Comparison of ENCODE assay signal across 22 cellular contexts in the genomic region with DNA sequence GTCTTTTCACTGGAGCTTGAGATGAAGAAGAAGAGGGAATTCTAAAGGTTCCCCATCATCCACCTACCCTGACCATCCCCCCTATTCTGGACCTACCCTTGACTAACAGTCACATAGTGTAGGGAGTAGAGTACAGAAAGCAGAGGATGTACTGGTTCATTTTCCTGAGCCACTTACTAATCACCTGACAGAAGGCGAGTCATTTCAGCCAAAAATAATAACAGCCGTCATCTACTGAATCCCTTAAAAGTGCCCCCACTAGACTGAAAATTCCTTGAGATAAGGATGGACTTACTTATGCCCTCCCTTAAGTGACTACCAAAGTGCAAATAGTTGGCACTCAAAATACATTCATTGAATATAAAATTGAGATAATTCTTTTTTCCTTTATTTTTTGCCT.
A peak's percentile ranks its signal among the peaks of the same experiment; 100 is the strongest.
DNase-seq lines count a peak whose midpoint lies in the region; ATAC-seq, FAIRE-seq and TF ChIP-seq lines count a peak whose summit lies in the region.
"Had no signal": no experiment of that assay in that cellular context is flagged by ENCODE, and none has a peak within 500 bp of the region (broad histone marks: within the 10 kb centered on the region; RNA-seq: fewer than 3 reads in every experiment).

No MANE protein-coding gene starts in this region.

- H3K4me3 ChIP-seq in SK-N-SH (ENCODE audit: low read depth in 2 of 2, low read length in 1 of 2) (no peak overlapping the region), keratinocyte (ENCODE audit: control insufficient read depth in 2 of 3, extremely low read depth in 1 of 3, insufficient read depth in 2 of 3, low read depth in 1 of 3, low read length in 3 of 3) (no peak overlapping the region), neuronal stem cell (ENCODE audit: low read length in 2 of 2) (no peak overlapping the region), hepatocyte (no peak overlapping the region), mammary epithelial cell (replicated peaks in 1 of 3; ENCODE audit: insufficient read depth in 1 of 3, low read depth in 2 of 3, low read length in 3 of 3) (no peak overlapping the region)
- no peak overlapping the region for H3K4me3 ChIP-seq in CD8-positive, alpha-beta T cell (ENCODE audit: low read depth, low read length)

- TF ChIP-seq CTCF in SK-N-SH (IDR thresholded peaks at IDR 0.05) (no peak), keratinocyte (optimal IDR thresholded peaks at IDR 0.05 in 1 of 3, IDR thresholded peaks at IDR 0.05 in 1 of 3, conservative IDR thresholded peaks at IDR 0.05 in 1 of 3; ENCODE audit: extremely low read depth in 1 of 3, insufficient read depth in 2 of 3, low read length in 3 of 3) (no peak), hepatocyte (IDR thresholded peaks at IDR 0.05; ENCODE audit: poor library complexity) (no peak), mammary epithelial cell (conservative IDR thresholded peaks at IDR 0.05 in 1 of 2, IDR thresholded peaks at IDR 0.05 in 1 of 2; ENCODE audit: extremely low read depth in 1 of 2, insufficient read depth in 1 of 2, low read depth in 1 of 2, low read length in 2 of 2) (no peak)
- no peak for TF ChIP-seq CTCF in CD8-positive, alpha-beta T cell (IDR thresholded peaks at IDR 0.05)

- H2BK120ac ChIP-seq in neuronal stem cell (ENCODE audit: low read depth, low read length): no peak overlapping the region

- no peak for DNase-seq in SK-N-SH
- DNase-seq in RCC 7860 (ENCODE audit: low spot score): peak; percentile 5
- no peak for DNase-seq in keratinocyte (ENCODE audit: low read depth, low spot score)
- no peak for DNase-seq in neuronal stem cell (ENCODE audit: low spot score)
- no peak for DNase-seq in CD8-positive, alpha-beta T cell
- DNase-seq in hepatocyte (ENCODE audit: low spot score): no peak
- no peak for DNase-seq in mammary epithelial cell
- DNase-seq: DMS153, HFFc6, NCI-H1092 treated with DMSO at 0.1 percent for 48 hours, NCI-H146, NCI-H2029 treated with DMSO at 0.1 percent for 48 hours, NCI-H2171 treated with DMSO at 0.1 percent for 48 hours, NCI-H446 treated with DMSO at 0.1 percent for 48 hours, NCI-H774, OCI-M1, RPMI8226, SHP77 treated with DMSO at 0.1 percent for 48 hours had no signal

- POLR2A ChIA-PET in SK-N-SH (lab: Yijun Ruan, JAX): no interaction called here
- POLR2A ChIA-PET in CD8-positive, alpha-beta T cell (lab: Charles Lee): interaction anchor here (1.1 kb wide), 1 partner anchor 34 kb away, joined by 3 read pairs; no protein-coding TSS in a partner anchor

- no peak overlapping the region for H3K4me3 Mint-ChIP-seq in CD8-positive, alpha-beta T cell
- H3K4me3 Mint-ChIP-seq: HFFc6 had no signal

- H3K9me1 ChIP-seq in keratinocyte (ENCODE audit: control insufficient read depth, extremely low read depth, insufficient read depth, low read length): no peaks in the 10 kb centered on the region

- no peak overlapping the region for H2AK5ac ChIP-seq in neuronal stem cell (ENCODE audit: low read depth, low read length)

- H3K23ac ChIP-seq in neuronal stem cell (ENCODE audit: low read depth, low read length, poor library complexity): no peak overlapping the region

- H3K79me1 ChIP-seq in neuronal stem cell (ENCODE audit: low read depth, low read length): no peaks in the 10 kb centered on the region

- in situ Hi-C loops in mammary epithelial cell (cut with MboI; ENCODE audit: low sequenced_read_pairs in 2 of 2): no loop called here

- no peaks in the 10 kb centered on the region for H3K36me3 ChIP-seq in SK-N-SH (replicated peaks in 1 of 2; ENCODE audit: control insufficient read depth in 1 of 2, insufficient read depth in 2 of 2, low read length in 1 of 2)
- H3K36me3 ChIP-seq in keratinocyte (ENCODE audit: control insufficient read depth in 2 of 2, extremely low read depth in 1 of 2, insufficient read depth in 2 of 2, low read length in 2 of 2): no peaks in the 10 kb centered on the region
- H3K36me3 ChIP-seq in neuronal stem cell (replicated peaks in 1 of 2; ENCODE audit: control insufficient read depth in 2 of 2, insufficient read depth in 2 of 2, low read length in 2 of 2): no peaks in the 10 kb centered on the region
- H3K36me3 ChIP-seq in CD8-positive, alpha-beta T cell (ENCODE audit: insufficient read depth, low read length): no peaks in the 10 kb centered on the region
- no peaks in the 10 kb centered on the region for H3K36me3 ChIP-seq in hepatocyte (replicated peaks; ENCODE audit: insufficient read depth, low read depth)
- H3K36me3 ChIP-seq in mammary epithelial cell (ENCODE audit: insufficient read depth, low read length): no peaks in the 10 kb centered on the region

- no peak overlapping the region for H3K14ac ChIP-seq in neuronal stem cell (ENCODE audit: low read length)

- no peaks in the 10 kb centered on the region for H3K27me3 ChIP-seq in SK-N-SH (ENCODE audit: insufficient read depth)
- H3K27me3 ChIP-seq in keratinocyte (ENCODE audit: control insufficient read depth, extremely low read depth, insufficient read depth, low read length): peaks cover 31% of the 10 kb centered on the region
- peaks cover 0 to 21% (median 0%) of the 10 kb centered on the region in 3 experiments for H3K27me3 ChIP-seq in neuronal stem cell (ENCODE audit: control insufficient read depth in 3 of 3, insufficient read depth in 3 of 3, low read depth in 1 of 3, low read length in 3 of 3)
- peaks cover 15% of the 10 kb centered on the region for H3K27me3 ChIP-seq in CD8-positive, alpha-beta T cell (ENCODE audit: insufficient read depth, low read length)
- H3K27me3 ChIP-seq in hepatocyte: peaks cover 6% of the 10 kb centered on the region
- H3K27me3 ChIP-seq in mammary epithelial cell (ENCODE audit: insufficient read depth, low read length): no peaks in the 10 kb centered on the region

- TF ChIP-seq RAD21 in SK-N-SH (IDR thresholded peaks at IDR 0.05; ENCODE audit: low read length): no peak

- H3K4ac ChIP-seq in neuronal stem cell (ENCODE audit: low read length): no peak overlapping the region

- H3K79me2 ChIP-seq in SK-N-SH (ENCODE audit: insufficient read depth) (no peaks in the 10 kb centered on the region), keratinocyte (ENCODE audit: control insufficient read depth, insufficient read depth, low read length) (no peaks in the 10 kb centered on the region), hepatocyte (no peaks in the 10 kb centered on the region), mammary epithelial cell (ENCODE audit: insufficient read depth, low read length) (no peaks in the 10 kb centered on the region)

- H2AFZ ChIP-seq in SK-N-SH (ENCODE audit: low read depth) (no peak overlapping the region), keratinocyte (ENCODE audit: control insufficient read depth, low read length) (no peak overlapping the region), neuronal stem cell (ENCODE audit: low read length) (no peak overlapping the region), hepatocyte (no peak overlapping the region), mammary epithelial cell (ENCODE audit: low read depth, low read length) (no peak overlapping the region)

- BruUV-seq in mammary epithelial cell (replicated peaks; lab: Mats Ljungman, UMichigan): no TSS peak

- peaks cover 69% of the 10 kb centered on the region for H3K27me3 Mint-ChIP-seq in CD8-positive, alpha-beta T cell (ENCODE audit: low read depth)

- no peaks in the 10 kb centered on the region for H3K36me3 Mint-ChIP-seq in CD8-positive, alpha-beta T cell

- H3K4me2 ChIP-seq in SK-N-SH (no peak overlapping the region), keratinocyte (ENCODE audit: control insufficient read depth, extremely low read depth, insufficient read depth, low read depth, low read length) (no peak overlapping the region), neuronal stem cell (ENCODE audit: insufficient read depth, low read length, poor library complexity, severe bottlenecking) (no peak overlapping the region), hepatocyte (no peak overlapping the region), mammary epithelial cell (ENCODE audit: insufficient read depth, low read depth, low read length) (no peak overlapping the region)

- TF ChIP-seq EP300 in SK-N-SH (IDR thresholded peaks at IDR 0.05; ENCODE audit: borderline replicate concordance in 1 of 2, low read depth in 1 of 2, low read length in 1 of 2): no peak

- CTCF ChIA-PET in SK-N-SH (lab: Yijun Ruan, JAX) (no interaction called here), mammary epithelial cell (lab: Charles Lee; ENCODE audit: low non-redundant PET) (no interaction called here)
- CTCF ChIA-PET in CD8-positive, alpha-beta T cell (lab: Charles Lee): no interaction called here

- H4K8ac ChIP-seq in neuronal stem cell (ENCODE audit: low read depth, low read length): no peak overlapping the region

- no peak overlapping the region for H4K91ac ChIP-seq in neuronal stem cell (ENCODE audit: low read depth, low read length, poor library complexity)

- H3K9ac ChIP-seq in SK-N-SH (no peak overlapping the region), keratinocyte (ENCODE audit: control insufficient read depth, extremely low read depth, insufficient read depth, low read length) (no peak overlapping the region), neuronal stem cell (ENCODE audit: low read depth, low read length, poor library complexity) (no peak overlapping the region), mammary epithelial cell (ENCODE audit: insufficient read depth, low read length) (no peak overlapping the region)

- H4K20me1 ChIP-seq in SK-N-SH (ENCODE audit: insufficient read depth): no peaks in the 10 kb centered on the region
- no peaks in the 10 kb centered on the region for H4K20me1 ChIP-seq in keratinocyte (ENCODE audit: control insufficient read depth, extremely low read depth, insufficient read depth, low read length)
- no peaks in the 10 kb centered on the region for H4K20me1 ChIP-seq in hepatocyte (ENCODE audit: insufficient read depth, poor library complexity, severe bottlenecking)
- no peaks in the 10 kb centered on the region for H4K20me1 ChIP-seq in mammary epithelial cell (ENCODE audit: insufficient read depth, low read length)

- H3K9me2 ChIP-seq in SK-N-SH (no peaks in the 10 kb centered on the region), hepatocyte (replicated peaks; ENCODE audit: insufficient read depth) (no peaks in the 10 kb centered on the region)

- H3K27ac Mint-ChIP-seq in CD8-positive, alpha-beta T cell: no peak overlapping the region
- H3K27ac Mint-ChIP-seq: HFFc6 had no signal

- H3K27ac ChIP-seq in SK-N-SH (ENCODE audit: low read depth in 2 of 2, low read length in 1 of 2) (no peak overlapping the region; a peak in 1 of 4 replicates), keratinocyte (ENCODE audit: control insufficient read depth, insufficient read depth, low read length) (no peak overlapping the region), neuronal stem cell (replicated peaks; ENCODE audit: low read length) (no peak overlapping the region), hepatocyte (no peak overlapping the region), mammary epithelial cell (ENCODE audit: insufficient read depth, low read depth, low read length) (no peak overlapping the region)
- H3K27ac ChIP-seq in CD8-positive, alpha-beta T cell (ENCODE audit: low read depth, low read length): no peak overlapping the region
- H3K27ac ChIP-seq: 22Rv1 had no signal

- FAIRE-seq in RCC 7860 (lab: Jason Lieb, UNC): no peak
- peak; percentile 32 for FAIRE-seq in keratinocyte (lab: Jason Lieb, UNC)
- FAIRE-seq: GM12892, GM18507 had no signal

- H3K9me3 Mint-ChIP-seq in CD8-positive, alpha-beta T cell: peaks cover 11% of the 10 kb centered on the region

- dilution Hi-C loops in keratinocyte (cut with MboI; ENCODE audit: extremely low pct_ligation_motif_present, low sequenced_read_pairs) (no loop called here), mammary epithelial cell (cut with HindIII; ENCODE audit: low sequenced_read_pairs) (no loop called here)

- WGBS in SK-N-SH (ENCODE audit: low lambda C conversion rate): 57% methylated on average over 2 of the region's 2 CpGs
- no CpG with 5 or more reads among the region's 2 CpGs for WGBS in neuronal stem cell (ENCODE audit: extremely low coverage in 2 of 2, insufficient read length in 2 of 2, insufficient replicate concordance in 1 of 2), 2 donors
- 93% methylated on average over 2 of the region's 2 CpGs for WGBS in hepatocyte (ENCODE audit: low lambda C conversion rate, missing lambda C conversion rate)
- 81% methylated on average over 2 of the region's 2 CpGs for WGBS in mammary epithelial cell (ENCODE audit: low coverage, missing lambda C conversion rate)

- H3K4me1 Mint-ChIP-seq in CD8-positive, alpha-beta T cell (ENCODE audit: low read depth): no peaks in the 10 kb centered on the region

- H3K4me1 ChIP-seq in SK-N-SH (ENCODE audit: control insufficient read depth in 1 of 2, insufficient read depth in 2 of 2, low read depth in 1 of 2, low read length in 1 of 2): peaks cover 0 to 14% of the 10 kb centered on the region in 2 experiments; a peak in 2 of 4 replicates
- H3K4me1 ChIP-seq in keratinocyte (ENCODE audit: control insufficient read depth, extremely low read depth, insufficient read depth, low read length): peaks cover 3% of the 10 kb centered on the region
- peaks cover 0 to 13% of the 10 kb centered on the region in 2 donors for H3K4me1 ChIP-seq in neuronal stem cell (ENCODE audit: control insufficient read depth in 2 of 2, insufficient read depth in 1 of 2, low read depth in 1 of 2, low read length in 2 of 2)
- no peaks in the 10 kb centered on the region for H3K4me1 ChIP-seq in CD8-positive, alpha-beta T cell (ENCODE audit: insufficient read depth, low read length)
- H3K4me1 ChIP-seq in hepatocyte (ENCODE audit: insufficient read depth): peaks cover 17% of the 10 kb centered on the region
- no peaks in the 10 kb centered on the region for H3K4me1 ChIP-seq in mammary epithelial cell (ENCODE audit: insufficient read depth, low read length)

- no peak overlapping the region for H3K18ac ChIP-seq in neuronal stem cell (ENCODE audit: low read length)

- intact Hi-C loops in CD8-positive, alpha-beta T cell (cut with DNase I, micrococcal nuclease): no loop called here
- intact Hi-C loops in mammary epithelial cell (cut with micrococcal nuclease): no loop called here

- H3K9me3 ChIP-seq in SK-N-SH (peaks cover 12% of the 10 kb centered on the region; the same call in 1 of the 2 replicates), keratinocyte (ENCODE audit: control insufficient read depth, low read depth, low read length) (peaks cover 4% of the 10 kb centered on the region), neuronal stem cell (replicated peaks in 1 of 2; ENCODE audit: control insufficient read depth in 2 of 2, insufficient read depth in 1 of 2, low read depth in 1 of 2, low read length in 2 of 2) (peaks cover 0 to 2% of the 10 kb centered on the region in 2 donors), hepatocyte (ENCODE audit: low read depth) (no peaks in the 10 kb centered on the region), mammary epithelial cell (replicated peaks; ENCODE audit: insufficient read depth, low read length) (no peaks in the 10 kb centered on the region)
- H3K9me3 ChIP-seq in CD8-positive, alpha-beta T cell (ENCODE audit: low read length): no peaks in the 10 kb centered on the region

- H3F3A ChIP-seq in SK-N-SH (replicated peaks; ENCODE audit: insufficient read depth): peaks cover 22% of the 10 kb centered on the region

- H2BK12ac ChIP-seq in neuronal stem cell (ENCODE audit: low read length): no peak overlapping the region

- no peak overlapping the region for H2BK15ac ChIP-seq in neuronal stem cell (ENCODE audit: low read length)

- H2BK5ac ChIP-seq in neuronal stem cell (ENCODE audit: low read length): no peak overlapping the region

- ATAC-seq in SK-N-SH treated with all-trans-retinoic acid at 6 μM for 48 hours: no peak
- no peak for ATAC-seq in CD8-positive, alpha-beta T cell
